In the genomic region with DNA sequence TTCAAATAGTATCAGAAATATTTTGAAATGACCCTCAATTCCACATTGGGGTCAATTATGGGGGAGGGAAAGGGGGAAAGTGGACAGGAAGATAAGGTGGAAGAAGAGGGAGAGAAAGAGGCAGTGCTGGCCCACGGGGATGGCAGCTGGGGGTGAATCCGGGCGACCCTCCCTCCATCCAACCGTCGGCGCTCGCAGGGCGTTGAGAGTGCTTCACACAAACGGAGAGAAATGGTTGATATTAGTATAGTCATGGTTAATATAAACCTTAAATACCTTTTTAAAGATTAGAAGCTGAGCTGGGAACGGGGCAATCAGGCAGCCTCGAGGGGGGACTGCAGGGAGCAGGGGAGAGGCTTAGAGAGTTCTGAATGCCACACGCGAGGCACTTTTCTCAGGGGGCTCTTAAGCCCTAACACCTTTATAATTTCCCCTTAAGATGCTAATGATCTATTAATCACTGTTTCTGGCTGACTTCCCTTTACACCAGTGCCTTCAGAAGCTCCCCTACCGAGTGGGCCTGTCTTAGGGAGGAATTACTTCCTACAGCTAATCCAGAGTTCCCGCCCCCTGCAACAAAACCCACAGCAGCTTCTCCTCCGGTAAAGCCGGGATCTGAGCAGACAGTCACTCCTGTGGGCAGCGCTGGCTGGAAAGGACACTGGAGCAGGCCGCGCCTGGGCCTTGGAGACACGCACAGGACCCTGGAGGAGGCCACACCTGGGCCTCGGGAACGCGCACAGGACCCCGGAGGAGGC, we compare ENCODE assay signal across 16 cellular contexts. TPM values are rescaled to one million over a fixed set of nuclear protein-coding genes. Genes with fewer than 3 reads are reported as not detected.
A peak's percentile ranks its signal among the peaks of the same experiment; 100 is the strongest.
DNase-seq lines count a peak whose midpoint lies in the region; ATAC-seq, FAIRE-seq and TF ChIP-seq lines count a peak whose summit lies in the region.
"Had no signal": no experiment of that assay in that cellular context is flagged by ENCODE, and none has a peak within 500 bp of the region (broad histone marks: within the 10 kb centered on the region; RNA-seq: fewer than 3 reads in every experiment).

No MANE protein-coding gene starts in this region.

- no peak for TF ChIP-seq CTCF in esophagus squamous epithelium (IDR thresholded peaks at IDR 0.05)
- TF ChIP-seq CTCF in pancreas (IDR thresholded peaks at IDR 0.05): no peak
- no peak for TF ChIP-seq CTCF in colonic mucosa (IDR thresholded peaks at IDR 0.05)

- FAIRE-seq in pancreas (lab: Jason Lieb, UNC): no peak
- FAIRE-seq: H1 had no signal

- no peaks in the 10 kb centered on the region for H3K27me3 ChIP-seq in esophagus squamous epithelium
- H3K27me3 ChIP-seq in pancreas: no peaks in the 10 kb centered on the region
- no peaks in the 10 kb centered on the region for H3K27me3 ChIP-seq in colonic mucosa

- WGBS in esophagus squamous epithelium, 2 donors: 73 to 81% methylated on average over 14 to 24 of the region's 25 CpGs
- 62 to 66% methylated on average over 25 of the region's 25 CpGs for WGBS in pancreas, 2 donors

- H3K27ac ChIP-seq in esophagus squamous epithelium: peak overlapping the region; percentile 31 to 53 (median 35)
- peak overlapping the region in 1 of 4 donors; percentile 27 for H3K27ac ChIP-seq in pancreas
- no peak overlapping the region for H3K27ac ChIP-seq in colonic mucosa
- H3K27ac ChIP-seq: PC-9 had no signal

- H3K4me3 ChIP-seq in esophagus squamous epithelium (no peak overlapping the region), pancreas (no peak overlapping the region), colonic mucosa (no peak overlapping the region)
- H3K4me3 ChIP-seq: PC-9 had no signal

- H3K4me1 ChIP-seq in esophagus squamous epithelium (peaks cover 22 to 34% (median 28%) of the 10 kb centered on the region in 3 donors), pancreas (no peaks in the 10 kb centered on the region), colonic mucosa (no peaks in the 10 kb centered on the region)

- TF ChIP-seq POLR2A in esophagus squamous epithelium (IDR thresholded peaks at IDR 0.05): no peak

- intact Hi-C loops in esophagus squamous epithelium (cut with DNase I): no loop called here
- intact Hi-C loops in pancreas (cut with DNase I): no loop called here
- intact Hi-C loops in colonic mucosa (cut with DNase I): no loop called here

- DNase-seq in DMS79 (lab: John Stamatoyannopoulos, UW) (peak; percentile 41), NCI-H2227 treated with DMSO at 0.1 percent for 48 hours (lab: John Stamatoyannopoulos, UW) (peak; percentile 41), esophagus squamous epithelium (lab: John Stamatoyannopoulos, UW) (no peak), pancreas (peak in 1 of 6 donors; percentile 29), COLO668 (lab: John Stamatoyannopoulos, UW; ENCODE audit: unreplicated experiment) (no peak), colonic mucosa (no peak), glomerular visceral epithelial cell (ENCODE audit: extremely low spot score) (no peak)
- DNase-seq: activated CD8-positive, alpha-beta memory T cell treated with anti-CD3 and anti-CD28 coated beads, Interleukin-2, amount 50 U/mL, for 4 hours; CD4-positive, alpha-beta memory T cell; effector CD8-positive, alpha-beta T cell; KG1; NCI-H2081 treated with DMSO at 0.1 percent for 48 hours; PC-9; stimulated activated CD4-positive, alpha-beta T cell treated with anti-CD3 and anti-CD28 coated beads, Interleukin-2, amount 100 ng/mL, for 48 hours had no signal

- no peak overlapping the region for H3K9ac ChIP-seq in colonic mucosa (ENCODE audit: low read depth in 2 of 2, low read length in 2 of 2)

- peak; percentile 21 to 51 (median 33) for ATAC-seq in pancreas
- ATAC-seq in esophagus mucosa: no peak

- H3K9me3 ChIP-seq in esophagus squamous epithelium (no peaks in the 10 kb centered on the region), pancreas (no peaks in the 10 kb centered on the region), colonic mucosa (no peaks in the 10 kb centered on the region)

- H3K36me3 ChIP-seq in esophagus squamous epithelium (peaks cover 0 to 22% (median 0%) of the 10 kb centered on the region in 3 donors), pancreas (no peaks in the 10 kb centered on the region), colonic mucosa (no peaks in the 10 kb centered on the region)

RNA-seq across cellular contexts. Expression of a gene that starts 39.5 kb away (rescaled TPM):
- total RNA-seq in esophagus squamous epithelium (10 to 100 TPM in 3 of 4 donors, 1 to 10 TPM in 1; 8.9 to 35.1 (median 13.6) TPM), pancreas (10 to 100 TPM in 2 of 6 donors, 1 to 10 TPM in 4; 7.4 to 16.7 (median 9.2) TPM), colonic mucosa (10 to 100 TPM; 36.3 to 42.0 TPM), esophagus mucosa (9.5 TPM)
- 10 to 100 TPM in 1 of 2 donors, 1 to 10 TPM in 1; 8.6 to 13.1 TPM for polyA plus RNA-seq in pancreas

Comparison
In these comparisons a context has a peak if more than half of its experiments do, and no peak if none do; other contexts are left out.
1. DNase-seq: peak in DMS79 (single experiment) and NCI-H2227 treated with DMSO at 0.1 percent for 48 hours (single experiment); none in esophagus squamous epithelium (single experiment), COLO668 (single experiment), colonic mucosa (single experiment) and glomerular visceral epithelial cell (single experiment).